Comparison of ENCODE assay signal across 34 cellular contexts in the genomic region with DNA sequence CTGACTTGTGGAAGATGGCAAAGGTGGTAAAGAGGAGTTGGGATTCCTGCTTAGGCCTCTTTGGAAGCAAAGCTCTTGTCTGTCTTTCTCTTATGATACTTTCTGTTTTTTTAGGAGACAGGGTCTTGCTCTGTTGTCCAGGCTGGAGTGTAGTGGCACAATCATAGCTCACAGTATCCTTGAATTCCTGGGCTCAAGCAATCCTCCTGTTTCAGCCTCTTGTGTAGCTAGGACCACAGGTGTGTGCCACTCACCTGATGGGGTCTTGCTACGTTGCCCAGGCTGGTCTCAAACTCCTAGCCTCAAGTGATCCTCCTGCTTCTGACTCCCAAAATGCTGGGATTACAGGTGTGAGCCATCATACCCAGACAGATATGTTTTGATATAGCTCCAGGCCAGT. TPM values are rescaled to one million over a fixed set of nuclear protein-coding genes. Genes with fewer than 3 reads are reported as not detected.
DNase-seq lines count a peak whose midpoint lies in the region; ATAC-seq and TF ChIP-seq lines count a peak whose summit lies in the region.
"Had no signal": no experiment of that assay in that cellular context is flagged by ENCODE, and none has a peak within 500 bp of the region (broad histone marks: within the 10 kb centered on the region; RNA-seq: fewer than 3 reads in every experiment).

No MANE protein-coding gene starts in this region.

- POLR2A ChIA-PET in HEK293 (lab: Yijun Ruan, JAX) (no interaction called here), WTC11 (lab: Charles Lee) (no interaction called here)

- no peak overlapping the region for H3K4me3 Mint-ChIP-seq in WTC11
- H3K4me3 Mint-ChIP-seq: B cell; CD14-positive monocyte; CD4-positive, alpha-beta memory T cell; CD4-positive, alpha-beta T cell; CD4-positive, CD25-positive, alpha-beta regulatory T cell; CD8-positive, alpha-beta memory T cell; CD8-positive, alpha-beta T cell had no signal

- H3K4me2 ChIP-seq in mesenchymal stem cell (ENCODE audit: low read length, poor library complexity, severe bottlenecking), result no peak overlapping the region
- H3K4me2 ChIP-seq: A549 had no signal

- H3K9me3 Mint-ChIP-seq in WTC11, result peaks cover 41% of the 10 kb centered on the region

- H2BK120ac ChIP-seq in mesenchymal stem cell (ENCODE audit: low read depth, low read length), result no peak overlapping the region

- H3K4ac ChIP-seq in mesenchymal stem cell (ENCODE audit: low read depth in 1 of 2, low read length in 2 of 2), result no peak overlapping the region

- no peak overlapping the region for H3K18ac ChIP-seq in mesenchymal stem cell (ENCODE audit: low read depth in 1 of 2, low read length in 2 of 2)

- ATAC-seq in WTC11 (no peak), GM19328 (IDR thresholded peaks at IDR 0.05; ENCODE audit: unreplicated experiment) (no peak)
- ATAC-seq: A549; CD8-positive, alpha-beta T cell had no signal

- no peak overlapping the region for H2BK12ac ChIP-seq in mesenchymal stem cell (ENCODE audit: low read length in 2 of 2)

- no peak overlapping the region for H4K91ac ChIP-seq in mesenchymal stem cell (ENCODE audit: low read length)

- H3K14ac ChIP-seq in mesenchymal stem cell (ENCODE audit: low read length in 2 of 2), result no peak overlapping the region

- H3K4me1 ChIP-seq in HEK293 (ENCODE audit: control insufficient read depth, insufficient read depth, low read length) (no peaks in the 10 kb centered on the region), mesenchymal stem cell (ENCODE audit: control insufficient read depth, insufficient read depth, low read depth, low read length) (peaks cover 9% of the 10 kb centered on the region), breast epithelium (no peaks in the 10 kb centered on the region)

- DNase-seq in WTC11 (ENCODE audit: low spot score) (no peak), mesenchymal stem cell (no peak), NCI-H2171 (lab: John Stamatoyannopoulos, UW) (no peak), breast epithelium (ENCODE audit: low spot score in 2 of 2) (no peak)
- DNase-seq: 8988T; ACHN; AML-193; BE2C; C1 segment of cervical spinal cord; Caco-2; Calu3; CD4-positive, alpha-beta memory T cell; CD4-positive, alpha-beta T cell; CD4-positive, CD25-positive, alpha-beta regulatory T cell; CD8-positive, alpha-beta memory T cell; CD8-positive, alpha-beta T cell; COR-L47; DMS 273 treated with DMSO at 0.1 percent for 48 hours; DMS153; DMS53; DMS79; DMS79 treated with DMSO at 0.1 percent for 48 hours; DND-41; EL had no signal

- peaks cover 15% of the 10 kb centered on the region for H3K4me1 Mint-ChIP-seq in WTC11
- H3K4me1 Mint-ChIP-seq: B cell; CD14-positive monocyte; CD4-positive, alpha-beta memory T cell; CD4-positive, CD25-positive, alpha-beta regulatory T cell; CD8-positive, alpha-beta memory T cell had no signal

- H2BK15ac ChIP-seq in mesenchymal stem cell (ENCODE audit: low read depth, poor library complexity, severe bottlenecking), result no peak overlapping the region

- CTCF ChIA-PET in HEK293 (lab: Yijun Ruan, JAX) (no interaction called here), WTC11 (lab: Charles Lee) (no interaction called here)

- no peak overlapping the region for H3K9ac ChIP-seq in mesenchymal stem cell (ENCODE audit: low read length)
- H3K9ac ChIP-seq: BLaER1; BLaER1 treated with 17β-estradiol and CSF1 and Interleukin-3, amounts not matched to agents 10 nM and 100 nM had no signal

- no peak overlapping the region for H4K8ac ChIP-seq in mesenchymal stem cell (ENCODE audit: low read length)

- H3K27me3 ChIP-seq in mesenchymal stem cell (ENCODE audit: control insufficient read depth in 1 of 2, insufficient read depth in 1 of 2, low read length in 2 of 2), result peaks cover 0 to 22% of the 10 kb centered on the region in 2 experiments
- no peaks in the 10 kb centered on the region for H3K27me3 ChIP-seq in breast epithelium
- H3K27me3 ChIP-seq: BE2C; BLaER1; BLaER1 treated with 17β-estradiol and CSF1 and Interleukin-3, amounts not matched to agents 10 nM and 100 nM had no signal

- peaks cover 1% of the 10 kb centered on the region for H3K79me1 ChIP-seq in mesenchymal stem cell (replicated peaks; ENCODE audit: low read length, poor library complexity, severe bottlenecking)

- H3K4me3 ChIP-seq in HEK293 (ENCODE audit: low read depth, low read length) (no peak overlapping the region), mesenchymal stem cell (ENCODE audit: insufficient read depth in 1 of 2, low read depth in 1 of 2, low read length in 2 of 2) (no peak overlapping the region), breast epithelium (no peak overlapping the region)
- H3K4me3 ChIP-seq: A549; BLaER1; BLaER1 treated with 17β-estradiol and CSF1 and Interleukin-3, amounts not matched to agents 10 nM and 100 nM had no signal

- peaks cover 4% of the 10 kb centered on the region; the same call in 1 of the 2 replicates for H3K27me3 Mint-ChIP-seq in WTC11 (ENCODE audit: low read depth)

- no peak overlapping the region for H3K23ac ChIP-seq in mesenchymal stem cell (ENCODE audit: low read length in 2 of 2)

- no peak overlapping the region for H3K27ac ChIP-seq in HEK293 (ENCODE audit: extremely low read depth, low read depth, low read length)
- no peak overlapping the region for H3K27ac ChIP-seq in mesenchymal stem cell (ENCODE audit: low read length, poor library complexity, severe bottlenecking)
- H3K27ac ChIP-seq in breast epithelium, result no peak overlapping the region
- H3K27ac ChIP-seq: 22Rv1; A549; BLaER1; BLaER1 treated with 17β-estradiol and CSF1 and Interleukin-3, amounts not matched to agents 10 nM and 100 nM; C4-2B had no signal

- TF ChIP-seq CTCF in HEK293 (tag by site-specific recombination; IDR thresholded peaks at IDR 0.05), result no peak
- no peak for TF ChIP-seq CTCF in WTC11 (IDR thresholded peaks at IDR 0.05)
- no peak for TF ChIP-seq CTCF in breast epithelium (IDR thresholded peaks at IDR 0.05)

- H3K9me3 ChIP-seq in HEK293 (ENCODE audit: control insufficient read depth, insufficient read depth, low read depth, low read length) (no peaks in the 10 kb centered on the region), mesenchymal stem cell (ENCODE audit: control insufficient read depth, low read length) (peaks cover 11% of the 10 kb centered on the region), breast epithelium (peaks cover 0 to 3% of the 10 kb centered on the region in 2 donors)
- H3K9me3 ChIP-seq: BE2C, Caco-2 had no signal

- no peak overlapping the region for H2BK5ac ChIP-seq in mesenchymal stem cell (ENCODE audit: low read depth, low read length, poor library complexity, severe bottlenecking)

- no peak overlapping the region for H3K27ac Mint-ChIP-seq in WTC11
- H3K27ac Mint-ChIP-seq: B cell; CD14-positive monocyte; CD4-positive, alpha-beta memory T cell; CD4-positive, alpha-beta T cell; CD4-positive, CD25-positive, alpha-beta regulatory T cell; CD8-positive, alpha-beta memory T cell; CD8-positive, alpha-beta T cell had no signal

- WGBS in mesenchymal stem cell, result 81% methylated on average over 1 of the region's 1 CpG

- H3K36me3 ChIP-seq in HEK293 (ENCODE audit: control insufficient read depth in 2 of 2, insufficient read depth in 1 of 2, low read length in 2 of 2) (no peaks in the 10 kb centered on the region), mesenchymal stem cell (ENCODE audit: control insufficient read depth in 1 of 2, insufficient read depth in 2 of 2, low read depth in 1 of 2, low read length in 2 of 2) (no peaks in the 10 kb centered on the region), breast epithelium (no peaks in the 10 kb centered on the region)
- H3K36me3 ChIP-seq: BE2C had no signal

- TF ChIP-seq POLR2A in breast epithelium (IDR thresholded peaks at IDR 0.05), result no peak

- no peak overlapping the region for H2AFZ ChIP-seq in mesenchymal stem cell (ENCODE audit: low read depth, low read length)

- H3K36me3 Mint-ChIP-seq in WTC11, result peaks cover 28% of the 10 kb centered on the region
- H3K36me3 Mint-ChIP-seq: CD14-positive monocyte; CD4-positive, alpha-beta memory T cell; CD4-positive, CD25-positive, alpha-beta regulatory T cell; CD8-positive, alpha-beta memory T cell; CD8-positive, alpha-beta T cell had no signal

- intact Hi-C loops in breast epithelium (cut with DNase I; ENCODE audit: low total_unique reads), result no loop called here

- peak overlapping the region; percentile 95 for H2AK5ac ChIP-seq in mesenchymal stem cell (ENCODE audit: low read length, severe bottlenecking)

TF ChIP-seq in HEK293, 187 proteins besides CTCF, POLR2A, EP300 and RAD21:
- TF ChIP-seq ZNF121 (tag by site-specific recombination; IDR thresholded peaks at IDR 0.05) (peak; percentile 55; the same call in 1 of the 2 replicates), SP7 (tag by site-specific recombination; IDR thresholded peaks at IDR 0.05) (no peak)

TF ChIP-seq in WTC11, 78 proteins besides CTCF, POLR2A, EP300 and RAD21:
- TF ChIP-seq ZNF121 (CRISPR knock-in tag; IDR thresholded peaks at IDR 0.05), result peak; percentile 84; the same call in 1 of the 2 replicates
- no peak for TF ChIP-seq TEAD1 (CRISPR knock-in tag; IDR thresholded peaks at IDR 0.05)
- TF ChIP-seq ZNF219 (CRISPR knock-in tag; IDR thresholded peaks at IDR 0.05; ENCODE audit: borderline replicate concordance), result no peak
- TF ChIP-seq GTF2I (CRISPR knock-in tag; conservative IDR thresholded peaks at IDR 0.05), result no peak

RNA-seq across cellular contexts. Expression of gene IGFBP7, which starts 19.3 kb away (rescaled TPM):
- total RNA-seq in WTC11 (2021) (1.0 to 1.5 TPM (median 1.4 TPM) in 3 replicates), breast epithelium (100 to 1,000 TPM; 205 to 769 (median 622) TPM)
- 2,552 TPM for polyA plus RNA-seq in mesenchymal stem cell (2013, experiment 1 of 2)
- 3,066 TPM for polyA plus RNA-seq in mesenchymal stem cell (2013, experiment 2 of 2)
- total RNA-seq: A673; B cell; CD4-positive, alpha-beta memory T cell; CD8-positive, alpha-beta memory T cell; CD8-positive, alpha-beta T cell had no signal
- polyA plus RNA-seq: CD4-positive, alpha-beta memory T cell; CD8-positive, alpha-beta memory T cell had no signal

Comparison
In these comparisons a context has a peak if more than half of its experiments do, and no peak if none do; other contexts are left out.
1. RNA of gene IGFBP7, which starts 19.3 kb away (total RNA-seq): 205 to 769 TPM in breast epithelium; 1.0 to 1.5 TPM in WTC11; every median in the first group is over 10 times any median in the second.
2. Of the 8 proteins assayed by ChIP-seq in both HEK293 and WTC11: peak only in HEK293: none; only in WTC11: none; in both: ZNF121; in neither: 7.